In genomic region chr10:91444211-91444610, GRCh38 we compare ENCODE assay signal across 27 cellular contexts.
"Had no signal": no experiment of that assay in that cellular context is flagged by ENCODE, and none has a peak within 500 bp of the region (broad histone marks: within the 10 kb centered on the region; RNA-seq: fewer than 3 reads in every experiment).

No MANE protein-coding gene starts in this region.

- H3K27ac ChIP-seq: colonic mucosa, hepatocyte, left lung, lower lobe of right lung, neural progenitor cell, parathyroid adenoma, right atrium auricular region, skin epidermis, spleen, transverse colon, upper lobe of right lung, uterus had no signal

- H3K27ac Mint-ChIP-seq: dendritic cell treated with granulocyte-macrophage colony-stimulating factor and Interleukin-4, amounts not matched to agents 40 ng/mL and 50 ng/mL, for 4 days; endodermal cell; naive thymus-derived CD4-positive, alpha-beta T cell; nephron; neural progenitor cell; progenitor cell of endocrine pancreas; stimulated activated memory B cell treated with anti-CD40 and anti-IgM and Interleukin-4, amounts not matched to agents 10 μg/mL and 1 μg/mL and 100 μg/mL, for 72 hours had no signal

- H3K4me1 ChIP-seq: colonic mucosa, left lung, lower lobe of right lung, neural progenitor cell, parathyroid adenoma, spleen, transverse colon, upper lobe of right lung, uterus had no signal

- H3K4me2 ChIP-seq: hepatocyte, neural progenitor cell had no signal

- H3K27me3 Mint-ChIP-seq: dendritic cell treated with granulocyte-macrophage colony-stimulating factor and Interleukin-4, amounts not matched to agents 40 ng/mL and 50 ng/mL, for 4 days; naive thymus-derived CD4-positive, alpha-beta T cell; progenitor cell of endocrine pancreas; stimulated activated memory B cell treated with anti-CD40 and anti-IgM and Interleukin-4, amounts not matched to agents 10 μg/mL and 1 μg/mL and 100 μg/mL, for 72 hours had no signal

- H3K4me3 Mint-ChIP-seq: dendritic cell treated with granulocyte-macrophage colony-stimulating factor and Interleukin-4, amounts not matched to agents 40 ng/mL and 50 ng/mL, for 4 days; endodermal cell; naive thymus-derived CD4-positive, alpha-beta T cell; nephron; neural progenitor cell; stimulated activated memory B cell treated with anti-CD40 and anti-IgM and Interleukin-4, amounts not matched to agents 10 μg/mL and 1 μg/mL and 100 μg/mL, for 72 hours had no signal

- H3K4me3 ChIP-seq: colonic mucosa, esophagus muscularis mucosa, heart left ventricle, hepatocyte, left lung, lower lobe of right lung, neural progenitor cell, right atrium auricular region, skin epidermis, spleen, transverse colon, upper lobe of right lung, uterus had no signal

- DNase-seq: central memory CD4-positive, alpha-beta T cell; colonic mucosa; effector CD8-positive, alpha-beta T cell; endodermal cell; heart left ventricle; left cardiac atrium; left lung; lower lobe of right lung; naive thymus-derived CD4-positive, alpha-beta T cell; spleen; stimulated activated CD4-positive, alpha-beta T cell treated with anti-CD3 and anti-CD28 coated beads, Interleukin-4, amount 100 ng/mL, for 4 hours; stimulated activated naive CD8-positive, alpha-beta T cell treated with anti-CD3 and anti-CD28 coated beads, Interleukin-15, Interleukin-2, amounts not matched to agents 100 U/mL and 50 U/mL, for 24 hours; substantia nigra; transverse colon; upper lobe of right lung; uterus had no signal

- ATAC-seq: heart left ventricle; left cardiac atrium; left lung; lower lobe of right lung; naive thymus-derived CD4-positive, alpha-beta T cell; sciatic nerve; stimulated activated memory B cell treated with anti-CD40 and anti-IgM and Interleukin-4, amounts not matched to agents 10 μg/mL and 1 μg/mL and 100 μg/mL, for 72 hours; stimulated activated naive CD8-positive, alpha-beta T cell treated with anti-CD3 and anti-CD28 coated beads, Interleukin-15, Interleukin-2, amounts not matched to agents 100 U/mL and 50 U/mL, for 24 hours; upper lobe of right lung had no signal

- H3K27me3 ChIP-seq: colonic mucosa, esophagus muscularis mucosa, heart left ventricle, hepatocyte, left lung, neural progenitor cell, right atrium auricular region, spleen, transverse colon, upper lobe of right lung, uterus had no signal

- H2AFZ ChIP-seq: hepatocyte, neural progenitor cell, parathyroid adenoma had no signal

- H3K36me3 ChIP-seq: colonic mucosa, esophagus muscularis mucosa, left lung, lower lobe of right lung, neural progenitor cell, right atrium auricular region, transverse colon, upper lobe of right lung, uterus had no signal

- H3K9me3 ChIP-seq: colonic mucosa, esophagus muscularis mucosa, right atrium auricular region, upper lobe of right lung, uterus had no signal

- H3K4me1 Mint-ChIP-seq: endodermal cell; naive thymus-derived CD4-positive, alpha-beta T cell; neural progenitor cell had no signal
